Comparison of ENCODE assay signal across 29 cellular contexts in the genomic region with DNA sequence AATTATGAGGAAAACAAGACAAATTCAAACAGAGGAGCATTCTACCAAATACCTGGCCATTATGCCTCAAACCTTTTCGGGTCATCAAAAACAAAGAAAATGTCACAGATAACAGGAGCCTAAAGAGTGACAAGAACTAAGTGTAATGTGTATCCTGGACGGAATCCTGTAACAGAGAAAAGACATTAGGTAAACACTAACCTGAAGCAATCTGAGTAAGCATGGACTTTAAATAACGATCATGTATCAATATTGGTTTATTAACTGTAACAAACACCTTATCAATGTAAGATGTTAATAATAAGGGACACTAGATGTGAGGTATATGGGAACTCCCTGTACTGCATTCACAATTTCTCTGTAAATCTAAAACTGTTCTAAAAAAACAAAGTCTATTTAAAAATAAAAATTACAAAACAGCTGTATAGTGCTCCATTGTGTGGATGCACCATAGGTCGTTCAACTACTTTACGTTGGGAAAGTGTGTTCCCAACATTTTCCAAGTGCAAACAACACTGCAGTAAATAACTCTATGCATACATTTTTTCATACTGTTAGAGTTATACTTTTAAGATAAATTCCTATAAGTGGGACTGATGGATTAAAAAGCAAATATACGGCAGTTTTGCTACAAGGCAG.
"Had no signal": no experiment of that assay in that cellular context is flagged by ENCODE, and none has a peak within 500 bp of the region (broad histone marks: within the 10 kb centered on the region; RNA-seq: fewer than 3 reads in every experiment).

No MANE protein-coding gene starts in this region.

- H3K27ac ChIP-seq: breast epithelium, lower lobe of right lung, neutrophil, ovary, upper lobe of right lung, WERI-Rb-1 had no signal

- ATAC-seq: activated CD4-positive, CD25-positive, alpha-beta regulatory T cell treated with anti-CD3 and anti-CD28 coated beads, Interleukin-2, amount 50 U/mL, for 24 hours; activated T-helper 17 cell treated with anti-CD3 and anti-CD28 coated beads, Interleukin-2, amount 50 U/mL, for 72 hours; esophagus mucosa; lower lobe of right lung; sciatic nerve; stimulated activated effector memory CD8-positive, alpha-beta T cell treated with anti-CD3 and anti-CD28 coated beads, Interleukin-12 subunit alpha, Interleukin-12 subunit beta, amount 100 ng/mL, for 72 hours; stimulated activated naive CD8-positive, alpha-beta T cell treated with anti-CD3 and anti-CD28 coated beads, Interleukin-15, amount 100 ng/mL, for 72 hours; T-helper 17 cell; upper lobe of right lung had no signal

- H3K4me1 ChIP-seq: breast epithelium, upper lobe of right lung had no signal

- DNase-seq: activated CD4-positive, alpha-beta memory T cell treated with anti-CD3 and anti-CD28 coated beads, Interleukin-2, amount 10 ng/mL, durations not matched to agents 7 days and 5 days; activated CD4-positive, alpha-beta T cell treated with anti-CD3 and anti-CD28 coated beads, Interleukin-2, amount 10 ng/mL, durations not matched to agents 24 days and 14 days; activated CD8-positive, alpha-beta memory T cell treated with anti-CD3 and anti-CD28 coated beads, Interleukin-2, amount 50 U/mL, for 48 hours; activated gamma-delta T cell treated with Interleukin-2 at 50 U/mL for 16 hours; activated naive CD4-positive, alpha-beta T cell treated with anti-CD3 and anti-CD28 coated beads, Interleukin-2, amount 50 U/mL, for 16 hours; activated T-cell treated with anti-CD3 and anti-CD28 coated beads, Interleukin-2, amount 50 U/mL, for 24 hours; amniotic stem cell; central memory CD4-positive, alpha-beta T cell; endodermal cell; foreskin fibroblast; heart right ventricle; lower lobe of right lung; mesenchymal stem cell; ovary; stimulated activated CD4-positive, alpha-beta T cell treated with anti-CD3 and anti-CD28 coated beads, Interleukin-4, amount 100 ng/mL, for 24 hours; stimulated activated naive CD8-positive, alpha-beta T cell treated with anti-CD3 and anti-CD28 coated beads, Interleukin-15, amount 100 ng/mL, for 72 hours; substantia nigra; T-helper 17 cell; T1000; upper lobe of right lung; WERI-Rb-1 had no signal

- H3K27me3 ChIP-seq: breast epithelium, heart right ventricle, neutrophil, ovary, upper lobe of right lung had no signal

- H3K9me3 ChIP-seq: breast epithelium, heart right ventricle, lower lobe of right lung, neutrophil, ovary, upper lobe of right lung had no signal

- H3K36me3 ChIP-seq: breast epithelium, lower lobe of right lung, neutrophil, ovary, upper lobe of right lung, WERI-Rb-1 had no signal

- H3K4me3 ChIP-seq: breast epithelium, heart right ventricle, lower lobe of right lung, ovary, skin epidermis, upper lobe of right lung had no signal
